Comparison of ENCODE assay signal across 8 cellular contexts in the genomic region with DNA sequence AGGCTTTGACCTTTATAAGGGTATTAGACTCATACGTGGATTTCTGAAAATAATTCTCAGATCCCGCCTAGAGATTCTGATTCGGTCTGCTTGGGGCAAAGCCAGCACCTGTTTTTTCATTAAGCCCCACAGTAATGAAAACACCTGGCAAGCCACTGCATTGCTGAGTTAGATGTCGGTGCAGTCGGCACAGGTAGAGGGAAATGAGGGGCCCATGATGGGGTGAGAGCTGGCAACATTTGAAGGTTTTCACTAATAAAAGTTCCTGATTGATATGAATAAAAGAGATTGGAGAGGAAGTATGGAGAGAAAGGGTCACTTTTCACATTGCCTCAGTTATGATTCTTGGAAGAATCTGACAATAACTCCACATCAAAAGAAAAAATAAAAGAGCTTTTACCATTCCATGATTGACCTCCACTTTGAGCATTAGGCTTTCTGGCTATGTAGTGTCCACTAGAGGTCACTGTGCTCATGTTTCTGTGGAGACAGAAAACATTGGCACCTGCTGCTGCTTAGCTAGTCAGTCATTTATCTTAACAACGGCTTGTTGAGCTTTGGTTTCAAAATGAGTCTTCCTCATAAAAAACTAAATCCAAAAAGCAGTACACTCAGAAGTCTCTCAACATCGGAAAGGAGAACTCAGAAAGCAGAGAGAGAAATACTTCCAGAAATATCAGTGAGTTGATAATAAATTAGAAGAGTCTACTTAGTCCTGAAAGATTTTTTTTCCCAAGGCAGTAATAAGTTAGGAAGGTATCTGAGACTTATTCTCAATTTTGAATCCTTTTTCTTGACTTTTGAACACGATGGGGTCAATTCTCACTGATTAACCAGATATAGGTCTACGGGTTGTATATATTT. TPM values are rescaled to one million over a fixed set of nuclear protein-coding genes. Genes with fewer than 3 reads are reported as not detected.
DNase-seq lines count a peak whose midpoint lies in the region; ATAC-seq and TF ChIP-seq lines count a peak whose summit lies in the region.

No MANE protein-coding gene starts in this region.

- H3K4me1 ChIP-seq in cardiac muscle cell (ENCODE audit: low read depth), result peaks cover 4% of the 10 kb centered on the region

- no peak overlapping the region for H3K27ac Mint-ChIP-seq in activated naive CD8-positive, alpha-beta T cell treated with anti-CD3 and anti-CD28 coated beads, Interleukin-2, amount 10 ng/mL, durations not matched to agents 7 days and 5 days

- H3K4me3 ChIP-seq in cardiac muscle cell, result no peak overlapping the region

- no peaks in the 10 kb centered on the region for H3K36me3 Mint-ChIP-seq in activated naive CD8-positive, alpha-beta T cell treated with anti-CD3 and anti-CD28 coated beads, Interleukin-2, amount 10 ng/mL, durations not matched to agents 7 days and 5 days

- peaks cover 30% of the 10 kb centered on the region for H3K27me3 Mint-ChIP-seq in activated naive CD8-positive, alpha-beta T cell treated with anti-CD3 and anti-CD28 coated beads, Interleukin-2, amount 10 ng/mL, durations not matched to agents 7 days and 5 days

- H3K9me3 ChIP-seq in cardiac muscle cell (ENCODE audit: low read depth), result no peaks in the 10 kb centered on the region

- no peaks in the 10 kb centered on the region for H3K36me3 ChIP-seq in cardiac muscle cell

- ATAC-seq in GM21423 (IDR thresholded peaks at IDR 0.05; ENCODE audit: unreplicated experiment) (peak; percentile 96), HG03558 (IDR thresholded peaks at IDR 0.05; ENCODE audit: extremely low read depth, unreplicated experiment) (peak; percentile 92)
- peak; percentile 85 for ATAC-seq in activated naive CD8-positive, alpha-beta T cell treated with anti-CD3 and anti-CD28 coated beads, Interleukin-2, amount 10 ng/mL, durations not matched to agents 7 days and 5 days (ENCODE audit: low read depth)

- no peaks in the 10 kb centered on the region for H3K27me3 ChIP-seq in cardiac muscle cell

- peak; percentile 88 for TF ChIP-seq CTCF in cardiac muscle cell (IDR thresholded peaks at IDR 0.05; ENCODE audit: low read depth, low read length)

- peaks cover 2% of the 10 kb centered on the region for H3K4me1 Mint-ChIP-seq in activated naive CD8-positive, alpha-beta T cell treated with anti-CD3 and anti-CD28 coated beads, Interleukin-2, amount 10 ng/mL, durations not matched to agents 7 days and 5 days

- peak; percentile 37 for DNase-seq in activated CD4-positive, alpha-beta T cell treated with anti-CD3 and anti-CD28 coated beads for 48 hours
- no peak for DNase-seq in activated CD4-positive, alpha-beta T cell treated with anti-CD3 and anti-CD28 coated beads, Interleukin-2, amount 50 U/mL, for 4 hours
- peak; percentile 81 to 94 for DNase-seq in NCI-H526 (lab: John Stamatoyannopoulos, UW)
- no peak for DNase-seq in activated naive CD8-positive, alpha-beta T cell treated with anti-CD3 and anti-CD28 coated beads, Interleukin-2, amount 10 ng/mL, durations not matched to agents 7 days and 5 days
- DNase-seq in cardiac muscle cell (ENCODE audit: low read depth in 1 of 2, low spot score in 1 of 2), result peak; percentile 76 to 84
- DNase-seq in pulmonary artery endothelial cell (ENCODE audit: low read depth, low spot score), result peak; percentile 44

- H3K4me3 Mint-ChIP-seq in activated naive CD8-positive, alpha-beta T cell treated with anti-CD3 and anti-CD28 coated beads, Interleukin-2, amount 10 ng/mL, durations not matched to agents 7 days and 5 days, result peak overlapping the region; percentile 1

- no peaks in the 10 kb centered on the region for H3K9me3 Mint-ChIP-seq in activated naive CD8-positive, alpha-beta T cell treated with anti-CD3 and anti-CD28 coated beads, Interleukin-2, amount 10 ng/mL, durations not matched to agents 7 days and 5 days

- POLR2A ChIA-PET in activated naive CD8-positive, alpha-beta T cell treated with anti-CD3 and anti-CD28 coated beads, Interleukin-2, amount 10 ng/mL, durations not matched to agents 7 days and 5 days (lab: Charles Lee), result interaction anchor here (1.3 kb wide), 1 partner anchor 16 kb away, joined by 4 read pairs; no protein-coding TSS in a partner anchor

- no peak overlapping the region for H3K27ac ChIP-seq in cardiac muscle cell

RNA-seq across cellular contexts. Expression of gene KLHL31, which starts 53.3 kb away (rescaled TPM):
- total RNA-seq in activated naive CD8-positive, alpha-beta T cell treated with anti-CD3 and anti-CD28 coated beads, Interleukin-2, amount 10 ng/mL, durations not matched to agents 7 days and 5 days, result under 1 TPM; 0.17 to 0.34 TPM
- total RNA-seq in cardiac muscle cell, result 37.7 and 39.0 TPM in 2 replicates
- 11.2 and 12.1 TPM in 2 replicates for polyA plus RNA-seq in cardiac muscle cell
- total RNA-seq in pulmonary artery endothelial cell, result 0.04 TPM in 1 of 2 replicates, not detected in the other

Comparison
In these comparisons a context has a peak if more than half of its experiments do, and no peak if none do; other contexts are left out.
1. DNase-seq: peak in activated CD4-positive, alpha-beta T cell treated with anti-CD3 and anti-CD28 coated beads for 48 hours (single experiment), NCI-H526 (2 of 2), cardiac muscle cell (2 of 2) and pulmonary artery endothelial cell (single experiment); none in activated CD4-positive, alpha-beta T cell treated with anti-CD3 and anti-CD28 coated beads, Interleukin-2, amount 50 U/mL, for 4 hours (0 of 2) and activated naive CD8-positive, alpha-beta T cell treated with anti-CD3 and anti-CD28 coated beads, Interleukin-2, amount 10 ng/mL, durations not matched to agents 7 days and 5 days (single experiment).
2. RNA of gene KLHL31, which starts 53.3 kb away (total RNA-seq): 37.7 to 39.0 TPM in cardiac muscle cell; 0.17 to 0.34 TPM in activated naive CD8-positive, alpha-beta T cell treated with anti-CD3 and anti-CD28 coated beads, Interleukin-2, amount 10 ng/mL, durations not matched to agents 7 days and 5 days and 0.04 TPM in pulmonary artery endothelial cell; every median in the first group is over 10 times any median in the second.
3. Peak in every context shown above with its lines, with median percentiles within 50 percentile points of each other: ATAC-seq.